In the genomic region with DNA sequence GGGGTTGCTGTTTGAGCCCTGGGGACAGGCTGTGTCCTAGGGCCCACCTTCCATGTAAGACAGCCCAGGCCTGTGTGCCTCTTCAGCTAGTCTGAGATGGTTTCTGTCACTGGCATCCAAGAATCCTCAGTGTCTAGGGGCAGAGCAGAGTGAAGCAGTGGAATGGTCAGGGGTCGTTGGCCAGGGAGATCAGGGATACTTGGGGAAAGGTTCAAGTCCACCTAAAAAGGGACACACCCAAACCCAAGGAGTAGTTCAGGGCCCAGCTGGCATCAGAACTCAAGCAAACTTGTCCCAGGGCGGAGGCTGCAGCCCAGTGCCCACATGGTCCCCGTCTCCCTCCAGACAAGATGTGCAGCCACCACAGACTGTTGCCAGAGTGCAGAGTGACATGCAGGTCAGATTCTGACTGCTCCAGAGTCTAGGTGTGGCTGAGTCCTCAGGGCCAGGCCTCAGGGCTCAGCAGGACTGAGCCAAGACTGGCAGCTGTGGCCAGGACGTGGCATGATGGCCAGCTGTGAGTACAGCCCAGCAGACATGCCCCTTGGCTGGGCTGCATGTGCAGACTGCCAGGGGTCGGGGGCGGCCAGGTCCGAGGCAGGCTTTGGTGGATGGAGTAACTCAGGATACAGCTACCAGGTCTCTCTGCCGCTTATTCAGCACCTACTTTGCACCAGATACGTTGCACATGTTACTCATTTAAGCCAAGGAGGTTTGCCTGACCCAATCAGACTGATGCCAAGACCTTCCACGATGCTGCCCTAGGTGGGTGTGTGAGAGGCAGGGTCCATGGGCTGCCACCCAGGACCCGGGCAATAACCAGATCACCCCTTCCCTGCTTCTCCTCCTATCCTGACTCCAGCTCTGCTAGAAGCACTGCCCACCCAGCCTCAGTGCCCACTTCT, we compare ENCODE assay signal across 13 cellular contexts.
DNase-seq lines count a peak whose midpoint lies in the region; ATAC-seq and TF ChIP-seq lines count a peak whose summit lies in the region.
"Had no signal": no experiment of that assay in that cellular context is flagged by ENCODE, and none has a peak within 500 bp of the region (broad histone marks: within the 10 kb centered on the region; RNA-seq: fewer than 3 reads in every experiment).

No MANE protein-coding gene starts in this region.

- H4K91ac ChIP-seq in H9 (ENCODE audit: insufficient read length, low read depth, low read length) = no peak overlapping the region

- no peak overlapping the region for H2AFZ ChIP-seq in H9 (ENCODE audit: low read length)
- H2AFZ ChIP-seq in MM.1S (ENCODE audit: low read length) = no peak overlapping the region

- H3K9me3 ChIP-seq in H9 (ENCODE audit: control insufficient read depth, low read depth, low read length) (no peaks in the 10 kb centered on the region), MM.1S (replicated peaks; ENCODE audit: insufficient read depth, low read length) (no peaks in the 10 kb centered on the region)
- H3K9me3 ChIP-seq: left lung, MG63 had no signal

- H3K4me2 ChIP-seq in H9 (ENCODE audit: insufficient read depth, insufficient read length, low read length) = no peak overlapping the region
- H3K4me2 ChIP-seq in MM.1S (ENCODE audit: low read depth, low read length) = no peak overlapping the region

- H3K27me3 ChIP-seq in H9 (ENCODE audit: insufficient read depth, low read length) (no peaks in the 10 kb centered on the region), MM.1S (replicated peaks; ENCODE audit: insufficient read depth, low read length) (no peaks in the 10 kb centered on the region)
- H3K27me3 ChIP-seq: left lung, MG63 had no signal

- no peaks in the 10 kb centered on the region for H3K27me3 Mint-ChIP-seq in H9 (ENCODE audit: low read depth)
- no peaks in the 10 kb centered on the region for H3K27me3 Mint-ChIP-seq in activated naive CD8-positive, alpha-beta T cell treated with anti-CD3 and anti-CD28 coated beads, Interleukin-2, amount 50 U/mL, for 24 hours

- H3K79me1 ChIP-seq in H9 (ENCODE audit: insufficient read depth, low read depth, low read length, poor library complexity, severe bottlenecking) = no peaks in the 10 kb centered on the region

- H3K9me3 Mint-ChIP-seq in H9 = no peaks in the 10 kb centered on the region
- no peaks in the 10 kb centered on the region for H3K9me3 Mint-ChIP-seq in activated naive CD8-positive, alpha-beta T cell treated with anti-CD3 and anti-CD28 coated beads, Interleukin-2, amount 50 U/mL, for 24 hours

- peaks cover 0 to 4% (median 2%) of the 10 kb centered on the region in 3 experiments; a peak in 3 of 7 replicates for H3K36me3 Mint-ChIP-seq in H9 (ENCODE audit: insufficient read depth in 1 of 3, low read depth in 3 of 3)
- H3K36me3 Mint-ChIP-seq in activated naive CD8-positive, alpha-beta T cell treated with anti-CD3 and anti-CD28 coated beads, Interleukin-2, amount 50 U/mL, for 24 hours (ENCODE audit: low read depth) = no peaks in the 10 kb centered on the region

- H3K9me2 ChIP-seq in MM.1S (replicated peaks; ENCODE audit: insufficient read depth, low read length) = no peaks in the 10 kb centered on the region

- H3K4ac ChIP-seq in H9 (ENCODE audit: low read depth, low read length) = no peak overlapping the region

- no peak overlapping the region for H2AK5ac ChIP-seq in H9 (ENCODE audit: insufficient read length, low read length)

- H3K36me3 ChIP-seq in MM.1S (replicated peaks; ENCODE audit: insufficient read depth, low read length) = no peaks in the 10 kb centered on the region
- H3K36me3 ChIP-seq: left lung had no signal

- peaks cover 0 to 5% of the 10 kb centered on the region in 2 experiments; a peak in 1 of 4 replicates for H3K4me1 Mint-ChIP-seq in H9
- H3K4me1 Mint-ChIP-seq in activated naive CD8-positive, alpha-beta T cell treated with anti-CD3 and anti-CD28 coated beads, Interleukin-2, amount 50 U/mL, for 24 hours = peaks cover 84% of the 10 kb centered on the region

- no peak overlapping the region for H4K5ac ChIP-seq in H9 (ENCODE audit: insufficient read length, low read depth, low read length)

- H3K23ac ChIP-seq in H9 (ENCODE audit: insufficient read length, low read depth, low read length) = no peak overlapping the region

- peak overlapping the region in 1 of 3 experiments; percentile 80; a peak in 1 of 7 replicates for H3K27ac Mint-ChIP-seq in H9
- H3K27ac Mint-ChIP-seq in activated naive CD8-positive, alpha-beta T cell treated with anti-CD3 and anti-CD28 coated beads, Interleukin-2, amount 50 U/mL, for 24 hours = peak overlapping the region; percentile 91

- no peak overlapping the region for H3K56ac ChIP-seq in H9 (ENCODE audit: insufficient read length, low read depth, low read length)

- H3K4me3 ChIP-seq in MM.1S (ENCODE audit: low read length) = no peak overlapping the region
- H3K4me3 ChIP-seq: left lung, MG63 had no signal

- peaks cover 13% of the 10 kb centered on the region for H3F3A ChIP-seq in MM.1S (ENCODE audit: insufficient read depth, low read length)

- H2BK12ac ChIP-seq in H9 (ENCODE audit: insufficient read length, low read depth, low read length) = no peak overlapping the region

- no CpG with 5 or more reads among the region's 11 CpGs for WGBS in H9 (ENCODE audit: extremely low coverage, insufficient read length, low lambda C conversion rate)

- no peak overlapping the region for H3K18ac ChIP-seq in H9 (ENCODE audit: insufficient read length, low read depth, low read length)

- H4K20me1 ChIP-seq in H9 (ENCODE audit: control insufficient read depth, insufficient read depth, insufficient read length) = no peaks in the 10 kb centered on the region
- no peaks in the 10 kb centered on the region for H4K20me1 ChIP-seq in MM.1S (ENCODE audit: insufficient read depth, low read length)

- no peak overlapping the region for H3K4me3 Mint-ChIP-seq in H9
- H3K4me3 Mint-ChIP-seq in activated naive CD8-positive, alpha-beta T cell treated with anti-CD3 and anti-CD28 coated beads, Interleukin-2, amount 50 U/mL, for 24 hours = no peak overlapping the region

- H3K79me2 ChIP-seq in H9 (ENCODE audit: insufficient read depth, low read length) (no peaks in the 10 kb centered on the region), MM.1S (ENCODE audit: low read length) (no peaks in the 10 kb centered on the region)

- no peak overlapping the region for H3T11ph ChIP-seq in H9 (ENCODE audit: low read length)

- H2BK120ac ChIP-seq in H9 (ENCODE audit: low read depth, low read length, poor library complexity, severe bottlenecking) = no peak overlapping the region

- H3K4me1 ChIP-seq in H9 (ENCODE audit: insufficient read depth, low read length) (no peaks in the 10 kb centered on the region), MM.1S (ENCODE audit: low read length) (peaks cover 40% of the 10 kb centered on the region)

- no peak overlapping the region for H3K27ac ChIP-seq in H9 (ENCODE audit: insufficient read length, low read depth, low read length)
- no peak overlapping the region for H3K27ac ChIP-seq in MM.1S (ENCODE audit: low read length)
- H3K27ac ChIP-seq: C4-2B, left lung had no signal

- no peak overlapping the region; the same call in 1 of the 2 replicates for H3K14ac ChIP-seq in H9 (ENCODE audit: insufficient read depth, low read length)

- no peak overlapping the region for H2BK20ac ChIP-seq in H9 (ENCODE audit: low read depth, low read length, poor library complexity, severe bottlenecking)

- DNase-seq in H9 (peak; percentile 22), islet precursor cell (peak; percentile 44), MM.1S (no peak), RPMI8226 (no peak), kidney tubule cell (ENCODE audit: low spot score) (no peak)
- DNase-seq in activated naive CD8-positive, alpha-beta T cell treated with anti-CD3 and anti-CD28 coated beads, Interleukin-2, amount 50 U/mL, for 24 hours = no peak
- peak; percentile 21 for DNase-seq in stimulated activated CD8-positive, alpha-beta memory T cell treated with anti-CD3 and anti-CD28 coated beads, Interleukin-4, amount 100 ng/mL, for 48 hours
- DNase-seq: GDM1, MG63, T1000 had no signal

- H3K9ac ChIP-seq in H9 (ENCODE audit: extremely low read depth, insufficient read length, low read length) = no peak overlapping the region
- no peak overlapping the region for H3K9ac ChIP-seq in MM.1S (ENCODE audit: low read length)

- TF ChIP-seq CTCF in H9 (conservative IDR thresholded peaks at IDR 0.05) (no peak), MM.1S (IDR thresholded peaks at IDR 0.05; ENCODE audit: low read length) (no peak)

- no peak overlapping the region for H2BK15ac ChIP-seq in H9 (ENCODE audit: low read depth, low read length)

- no peak overlapping the region for H2BK5ac ChIP-seq in H9 (ENCODE audit: insufficient read length, low read length)

- no peaks in the 10 kb centered on the region for H3K23me2 ChIP-seq in H9 (ENCODE audit: insufficient read length, low read depth, low read length, poor library complexity, severe bottlenecking)

- H4K8ac ChIP-seq in H9 (replicated peaks; ENCODE audit: insufficient read length, low read depth, low read length) = no peak overlapping the region

- no peak for ATAC-seq in activated naive CD8-positive, alpha-beta T cell treated with anti-CD3 and anti-CD28 coated beads, Interleukin-2, amount 50 U/mL, for 24 hours
- ATAC-seq in HG02642 (IDR thresholded peaks at IDR 0.05; ENCODE audit: poor library complexity, unreplicated experiment) = no peak
- ATAC-seq: left lung had no signal

Comparison
In these comparisons a context has a peak if more than half of its experiments do, and no peak if none do; other contexts are left out.
1. DNase-seq: peak in H9 (single experiment), islet precursor cell (single experiment) and stimulated activated CD8-positive, alpha-beta memory T cell treated with anti-CD3 and anti-CD28 coated beads, Interleukin-4, amount 100 ng/mL, for 48 hours (single experiment); none in activated naive CD8-positive, alpha-beta T cell treated with anti-CD3 and anti-CD28 coated beads, Interleukin-2, amount 50 U/mL, for 24 hours (single experiment), MM.1S (single experiment), RPMI8226 (single experiment) and kidney tubule cell (single experiment).